1 cellular context compared by ENCODE assay signal in genomic region chr1:26145041-26145959, GRCh38.
TF ChIP-seq lines count a peak whose summit lies in the region.

No MANE protein-coding gene starts in this region.

TF ChIP-seq in GM23338, 12 proteins besides CTCF, POLR2A, EP300 and RAD21 (continued from another document):
- no peak for TF ChIP-seq ZNF462 (CRISPR knock-in tag; IDR thresholded peaks at IDR 0.05)
- TF ChIP-seq NANOG (IDR thresholded peaks at IDR 0.05; ENCODE audit: borderline replicate concordance): no peak
- no peak for TF ChIP-seq ZNF331 (CRISPR knock-in tag; IDR thresholded peaks at IDR 0.05; ENCODE audit: low read depth)
- no peak for TF ChIP-seq CREB1 (CRISPR knock-in tag; IDR thresholded peaks at IDR 0.05; ENCODE audit: low read depth)
- TF ChIP-seq JUNB (IDR thresholded peaks at IDR 0.05; ENCODE audit: unreplicated experiment): no peak
